Comparison of ENCODE assay signal across 7 cellular contexts in the genomic region with DNA sequence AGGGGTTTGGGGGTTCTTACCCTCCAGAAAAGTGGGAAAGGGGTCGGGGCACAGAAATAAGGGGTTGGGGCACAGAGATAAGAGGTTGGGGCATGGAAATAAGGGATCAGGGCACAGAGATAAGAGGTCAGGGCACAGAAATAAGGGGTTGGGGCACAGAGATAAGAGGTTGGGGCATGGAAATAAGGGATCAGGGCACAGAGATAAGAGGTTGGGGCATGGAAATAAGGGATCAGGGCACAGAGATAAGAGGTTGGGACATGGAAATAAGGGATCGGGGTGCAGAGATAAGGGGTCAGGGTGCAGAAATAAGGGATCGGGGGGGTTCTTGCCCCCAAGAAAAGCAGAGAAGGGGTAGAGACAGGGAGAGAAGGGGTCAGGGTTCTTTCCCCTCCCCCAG.
DNase-seq lines count a peak whose midpoint lies in the region; ATAC-seq and TF ChIP-seq lines count a peak whose summit lies in the region.
"Not testable (repeated sequence)": the region's sequence is repeated elsewhere in the genome, so short reads cannot be mapped to it uniquely, and the experiment has no call there.

No MANE protein-coding gene starts in this region.

- peak overlapping the region; percentile 61; the same call in 1 of the 2 replicates for H3K4ac ChIP-seq in IMR-90 (ENCODE audit: low read depth, low read length)
- not testable (repeated sequence) for H3K4ac ChIP-seq in trophoblast cell (ENCODE audit: low read depth, low read length)

- H3K27me3 Mint-ChIP-seq in Caco-2 (ENCODE audit: insufficient read depth, unreplicated experiment); dendritic cell treated with granulocyte-macrophage colony-stimulating factor and Interleukin-4, amounts not matched to agents 40 ng/mL and 50 ng/mL, for 4 days; endodermal cell (ENCODE audit: insufficient read depth); nephron progenitor cell (ENCODE audit: low read depth, poor library complexity): not testable (repeated sequence)

- peak overlapping the region; percentile 50 for H3K27ac Mint-ChIP-seq in Caco-2 (ENCODE audit: unreplicated experiment)
- H3K27ac Mint-ChIP-seq in dendritic cell treated with granulocyte-macrophage colony-stimulating factor and Interleukin-4, amounts not matched to agents 40 ng/mL and 50 ng/mL, for 4 days: peak overlapping the region; percentile 54
- peak overlapping the region; percentile 92 for H3K27ac Mint-ChIP-seq in endodermal cell
- H3K27ac Mint-ChIP-seq in nephron progenitor cell: peak overlapping the region; percentile 26

- H3K14ac ChIP-seq in IMR-90 (replicated peaks; ENCODE audit: low read depth, low read length); trophoblast cell (ENCODE audit: low read length): not testable (repeated sequence)

- H3K9me3 Mint-ChIP-seq in Caco-2 (ENCODE audit: unreplicated experiment): peaks cover 12% of the 10 kb centered on the region
- H3K9me3 Mint-ChIP-seq in dendritic cell treated with granulocyte-macrophage colony-stimulating factor and Interleukin-4, amounts not matched to agents 40 ng/mL and 50 ng/mL, for 4 days: peaks cover 10% of the 10 kb centered on the region
- not testable (repeated sequence) for H3K9me3 Mint-ChIP-seq in endodermal cell, nephron progenitor cell

- peak overlapping the region; percentile 68 for H2BK120ac ChIP-seq in IMR-90 (ENCODE audit: low read depth, low read length)
- H2BK120ac ChIP-seq in trophoblast cell (ENCODE audit: insufficient read depth, low read length, poor library complexity): not testable (repeated sequence)

- H2BK20ac ChIP-seq in IMR-90 (ENCODE audit: low read depth, low read length): 0 out of 2 replicates have a peak overlapping the region, but pooled peaks have one; percentile 53

- H3K27ac ChIP-seq in IMR-90 (ENCODE audit: insufficient read depth, low read length); endodermal cell (ENCODE audit: low read depth, low read length); trophoblast cell (ENCODE audit: low read depth, low read length): not testable (repeated sequence)
- H3K27ac ChIP-seq in urinary bladder (ENCODE audit: low read depth): peak overlapping the region; percentile 50

- dilution Hi-C loops in IMR-90 (cut with HindIII; ENCODE audit: low sequenced_read_pairs, unreplicated experiment): not testable (repeated sequence)

- H4K5ac ChIP-seq in IMR-90 (ENCODE audit: low read depth, low read length): not testable (repeated sequence)

- intact Hi-C loops in Caco-2 (cut with micrococcal nuclease; ENCODE audit: unreplicated experiment); IMR-90 (cut with micrococcal nuclease); dendritic cell treated with granulocyte-macrophage colony-stimulating factor and Interleukin-4, amounts not matched to agents 40 ng/mL and 50 ng/mL, for 4 days (cut with micrococcal nuclease): not testable (repeated sequence)

- POLR2A ChIA-PET in Caco-2 (lab: Charles Lee); IMR-90 (lab: Charles Lee; ENCODE audit: unreplicated experiment): not testable (repeated sequence)

- in situ Hi-C loops in IMR-90 (cut with MboI; ENCODE audit: low sequenced_read_pairs): not testable (repeated sequence)

- H4K12ac ChIP-seq in trophoblast cell (ENCODE audit: low read depth, low read length): not testable (repeated sequence)

- peak overlapping the region; percentile 90; the same call in 1 of the 3 replicates for H2BK15ac ChIP-seq in IMR-90 (ENCODE audit: low read depth, low read length)

- not testable (repeated sequence) for H3K9me3 ChIP-seq in Caco-2; IMR-90 (ENCODE audit: control insufficient read depth, insufficient read depth, low read length); endodermal cell (ENCODE audit: control insufficient read depth, low read length); trophoblast cell (ENCODE audit: insufficient read depth, low read depth, low read length)

- not testable (repeated sequence) for H3K4me3 Mint-ChIP-seq in Caco-2 (ENCODE audit: unreplicated experiment); dendritic cell treated with granulocyte-macrophage colony-stimulating factor and Interleukin-4, amounts not matched to agents 40 ng/mL and 50 ng/mL, for 4 days; nephron progenitor cell
- peak overlapping the region; percentile 44 for H3K4me3 Mint-ChIP-seq in endodermal cell

- H2AK5ac ChIP-seq in IMR-90 (ENCODE audit: low read depth, low read length): peak overlapping the region; percentile 73; the same call in 1 of the 2 replicates
- H2AK5ac ChIP-seq in trophoblast cell (ENCODE audit: low read length): not testable (repeated sequence)

- not testable (repeated sequence) for H3K4me2 ChIP-seq in IMR-90 (ENCODE audit: low read depth, low read length); trophoblast cell (ENCODE audit: low read length)

- not testable (repeated sequence) for H2BK12ac ChIP-seq in trophoblast cell (ENCODE audit: low read length)

- H3K56ac ChIP-seq in IMR-90 (ENCODE audit: extremely low read depth, insufficient read depth, low read length): not testable (repeated sequence)

- peak overlapping the region; percentile 58 for H2BK5ac ChIP-seq in IMR-90 (ENCODE audit: low read depth, low read length, poor library complexity, severe bottlenecking)
- not testable (repeated sequence) for H2BK5ac ChIP-seq in trophoblast cell (ENCODE audit: low read depth, low read length, poor library complexity)

- not testable (repeated sequence) for ATAC-seq in IMR-90 (ENCODE audit: low read depth)

- not testable (repeated sequence) for H3K9me1 ChIP-seq in IMR-90 (ENCODE audit: insufficient read depth, low read length)

- not testable (repeated sequence) for H3K4me3 ChIP-seq in Caco-2 (ENCODE audit: low read depth, low read length); IMR-90 (ENCODE audit: insufficient read depth, low read depth, low read length); endodermal cell (ENCODE audit: low read length); trophoblast cell (ENCODE audit: low read depth, low read length); urinary bladder (ENCODE audit: low read depth, low read length)

- not testable (repeated sequence) for H3K27me3 ChIP-seq in Caco-2 (replicated peaks; ENCODE audit: control insufficient read depth, insufficient read depth, low read length); IMR-90 (ENCODE audit: control insufficient read depth, insufficient read depth, low read length); endodermal cell (ENCODE audit: control insufficient read depth, insufficient read depth, low read length, poor library complexity, severe bottlenecking); trophoblast cell (ENCODE audit: insufficient read depth, low read length)

- DNase-seq in Caco-2, IMR-90, endodermal cell, nephron progenitor cell, trophoblast cell: not testable (repeated sequence)

- peaks cover 25% of the 10 kb centered on the region for H3K4me1 ChIP-seq in Caco-2
- H3K4me1 ChIP-seq in IMR-90 (ENCODE audit: control insufficient read depth, insufficient read depth, low read length); endodermal cell (ENCODE audit: control insufficient read depth, insufficient read depth, low read length); trophoblast cell (ENCODE audit: control insufficient read depth in 1 of 2, insufficient read depth in 2 of 2, low read length in 2 of 2); urinary bladder (ENCODE audit: insufficient read depth): not testable (repeated sequence)

- H2AFZ ChIP-seq in IMR-90 (replicated peaks; ENCODE audit: low read length, poor library complexity); trophoblast cell (ENCODE audit: insufficient read depth, low read length, poor library complexity): not testable (repeated sequence)

- not testable (repeated sequence) for H4K20me1 ChIP-seq in IMR-90 (ENCODE audit: insufficient read depth, low read length)

- CTCF ChIA-PET in Caco-2 (lab: Charles Lee); IMR-90 (lab: Yijun Ruan, JAX): not testable (repeated sequence)

- not testable (repeated sequence) for H3K23ac ChIP-seq in IMR-90 (ENCODE audit: low read depth, low read length); trophoblast cell (ENCODE audit: low read length)

- not testable (repeated sequence) for TF ChIP-seq RAD21 in IMR-90 (IDR thresholded peaks at IDR 0.05; ENCODE audit: low read length)

- H3K9ac ChIP-seq in IMR-90 (ENCODE audit: low read depth, low read length); endodermal cell (ENCODE audit: extremely low read depth, low read length, poor library complexity, severe bottlenecking); trophoblast cell (ENCODE audit: low read length): not testable (repeated sequence)

- not testable (repeated sequence) for BruUV-seq in Caco-2 (replicated peaks; lab: Mats Ljungman, UMichigan); IMR-90 (replicated peaks; lab: Mats Ljungman, UMichigan)

- not testable (repeated sequence) for H4K91ac ChIP-seq in IMR-90 (ENCODE audit: insufficient read depth, low read depth, low read length)
- peak overlapping the region; percentile 37 for H4K91ac ChIP-seq in trophoblast cell (ENCODE audit: low read depth, low read length)

- not testable (repeated sequence) for H3K18ac ChIP-seq in IMR-90 (ENCODE audit: low read depth, low read length); trophoblast cell (ENCODE audit: low read length)

- not testable (repeated sequence) for H3K36me3 ChIP-seq in Caco-2 (ENCODE audit: control insufficient read depth, insufficient read depth, low read length); IMR-90 (ENCODE audit: control insufficient read depth, insufficient read depth, low read length); endodermal cell (ENCODE audit: control insufficient read depth, insufficient read depth, low read length); trophoblast cell (ENCODE audit: control insufficient read depth in 1 of 2, insufficient read depth in 2 of 2, low read length in 2 of 2); urinary bladder (ENCODE audit: insufficient read depth)

- not testable (repeated sequence) for H3K79me2 ChIP-seq in trophoblast cell (ENCODE audit: control insufficient read depth, insufficient read depth, low read length, poor library complexity)

- H4K8ac ChIP-seq in IMR-90 (ENCODE audit: low read depth in 2 of 2, low read length in 2 of 2); trophoblast cell (ENCODE audit: low read depth, low read length): not testable (repeated sequence)

- H3K4me1 Mint-ChIP-seq in Caco-2 (ENCODE audit: low read depth, unreplicated experiment) (peaks cover 16% of the 10 kb centered on the region), endodermal cell (peaks cover 43% of the 10 kb centered on the region), nephron progenitor cell (peaks cover 26% of the 10 kb centered on the region)
- H3K4me1 Mint-ChIP-seq in dendritic cell treated with granulocyte-macrophage colony-stimulating factor and Interleukin-4, amounts not matched to agents 40 ng/mL and 50 ng/mL, for 4 days (ENCODE audit: low read depth): not testable (repeated sequence)

- TF ChIP-seq CTCF in Caco-2 (IDR thresholded peaks at IDR 0.05; ENCODE audit: insufficient read depth in 1 of 2, low read depth in 1 of 2, low read length in 1 of 2, severe bottlenecking in 1 of 2, unreplicated experiment in 1 of 2); IMR-90 (conservative IDR thresholded peaks at IDR 0.05; ENCODE audit: low read depth, low read length); endodermal cell (conservative IDR thresholded peaks at IDR 0.05); nephron progenitor cell (IDR thresholded peaks at IDR 0.05): not testable (repeated sequence)

- H3K79me1 ChIP-seq in IMR-90 (ENCODE audit: low read depth in 1 of 2, low read length in 2 of 2); trophoblast cell (ENCODE audit: low read length): not testable (repeated sequence)

- H3K36me3 Mint-ChIP-seq in Caco-2 (ENCODE audit: insufficient read depth, unreplicated experiment); dendritic cell treated with granulocyte-macrophage colony-stimulating factor and Interleukin-4, amounts not matched to agents 40 ng/mL and 50 ng/mL, for 4 days (ENCODE audit: low read depth); endodermal cell (ENCODE audit: low read depth); nephron progenitor cell (ENCODE audit: low read depth): not testable (repeated sequence)

- 83% methylated on average over 1 of the region's 3 CpGs; no CpG with 5 or more reads in 1 of the 2 experiments for WGBS in IMR-90 (ENCODE audit: extremely low coverage in 2 of 2, insufficient read length in 1 of 2), 2 experiments
- WGBS in endodermal cell (ENCODE audit: insufficient coverage in 1 of 2, insufficient read length in 1 of 2), 2 experiments: 93% methylated on average over 3 of the region's 3 CpGs; no CpG with 5 or more reads in 1 of the 2 experiments
- WGBS in trophoblast cell (ENCODE audit: extremely low coverage, insufficient coverage, insufficient read length): no CpG with 5 or more reads among the region's 3 CpGs
- WGBS in urinary bladder: 93% methylated on average over 3 of the region's 3 CpGs

- not testable (repeated sequence) for H2AK9ac ChIP-seq in IMR-90 (replicated peaks; ENCODE audit: low read depth, low read length, poor library complexity)

- TF ChIP-seq POLR2A in IMR-90 (IDR thresholded peaks at IDR 0.05; ENCODE audit: low read depth, low read length): not testable (repeated sequence)

Comparison
In these comparisons a context has a peak if more than half of its experiments do, and no peak if none do; other contexts are left out.
1. H3K27ac Mint-ChIP-seq: peak in every context shown above with its lines; median percentile 92 in endodermal cell; 54 in dendritic cell treated with granulocyte-macrophage colony-stimulating factor and Interleukin-4, amounts not matched to agents 40 ng/mL and 50 ng/mL, for 4 days; 50 in Caco-2; 26 in nephron progenitor cell.